Comparison of ENCODE assay signal across 1 cellular context in the genomic region with DNA sequence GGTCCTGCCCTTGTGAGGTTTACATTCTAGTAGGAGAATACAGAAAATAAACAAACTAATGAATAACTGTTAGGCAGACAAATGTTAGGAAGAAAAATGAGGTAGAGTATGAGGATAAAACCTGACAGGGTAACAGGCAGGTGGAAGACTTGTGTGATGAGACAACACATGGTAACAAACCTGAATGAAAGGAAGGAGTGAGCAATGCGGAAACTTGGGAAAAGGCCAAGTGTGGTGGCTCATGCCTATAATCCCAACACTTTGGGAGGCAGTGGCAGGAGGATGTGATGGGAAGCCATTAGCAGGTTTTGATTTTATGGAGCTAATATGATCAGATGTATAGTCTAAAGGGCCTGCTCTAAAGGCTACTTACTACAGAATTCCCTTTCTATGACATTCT.
TF ChIP-seq lines count a peak whose summit lies in the region.

No MANE protein-coding gene starts in this region.

TF ChIP-seq in GM23338, 12 proteins besides CTCF, POLR2A, EP300 and RAD21 (continued from another document):
- TF ChIP-seq, protein P1, sequence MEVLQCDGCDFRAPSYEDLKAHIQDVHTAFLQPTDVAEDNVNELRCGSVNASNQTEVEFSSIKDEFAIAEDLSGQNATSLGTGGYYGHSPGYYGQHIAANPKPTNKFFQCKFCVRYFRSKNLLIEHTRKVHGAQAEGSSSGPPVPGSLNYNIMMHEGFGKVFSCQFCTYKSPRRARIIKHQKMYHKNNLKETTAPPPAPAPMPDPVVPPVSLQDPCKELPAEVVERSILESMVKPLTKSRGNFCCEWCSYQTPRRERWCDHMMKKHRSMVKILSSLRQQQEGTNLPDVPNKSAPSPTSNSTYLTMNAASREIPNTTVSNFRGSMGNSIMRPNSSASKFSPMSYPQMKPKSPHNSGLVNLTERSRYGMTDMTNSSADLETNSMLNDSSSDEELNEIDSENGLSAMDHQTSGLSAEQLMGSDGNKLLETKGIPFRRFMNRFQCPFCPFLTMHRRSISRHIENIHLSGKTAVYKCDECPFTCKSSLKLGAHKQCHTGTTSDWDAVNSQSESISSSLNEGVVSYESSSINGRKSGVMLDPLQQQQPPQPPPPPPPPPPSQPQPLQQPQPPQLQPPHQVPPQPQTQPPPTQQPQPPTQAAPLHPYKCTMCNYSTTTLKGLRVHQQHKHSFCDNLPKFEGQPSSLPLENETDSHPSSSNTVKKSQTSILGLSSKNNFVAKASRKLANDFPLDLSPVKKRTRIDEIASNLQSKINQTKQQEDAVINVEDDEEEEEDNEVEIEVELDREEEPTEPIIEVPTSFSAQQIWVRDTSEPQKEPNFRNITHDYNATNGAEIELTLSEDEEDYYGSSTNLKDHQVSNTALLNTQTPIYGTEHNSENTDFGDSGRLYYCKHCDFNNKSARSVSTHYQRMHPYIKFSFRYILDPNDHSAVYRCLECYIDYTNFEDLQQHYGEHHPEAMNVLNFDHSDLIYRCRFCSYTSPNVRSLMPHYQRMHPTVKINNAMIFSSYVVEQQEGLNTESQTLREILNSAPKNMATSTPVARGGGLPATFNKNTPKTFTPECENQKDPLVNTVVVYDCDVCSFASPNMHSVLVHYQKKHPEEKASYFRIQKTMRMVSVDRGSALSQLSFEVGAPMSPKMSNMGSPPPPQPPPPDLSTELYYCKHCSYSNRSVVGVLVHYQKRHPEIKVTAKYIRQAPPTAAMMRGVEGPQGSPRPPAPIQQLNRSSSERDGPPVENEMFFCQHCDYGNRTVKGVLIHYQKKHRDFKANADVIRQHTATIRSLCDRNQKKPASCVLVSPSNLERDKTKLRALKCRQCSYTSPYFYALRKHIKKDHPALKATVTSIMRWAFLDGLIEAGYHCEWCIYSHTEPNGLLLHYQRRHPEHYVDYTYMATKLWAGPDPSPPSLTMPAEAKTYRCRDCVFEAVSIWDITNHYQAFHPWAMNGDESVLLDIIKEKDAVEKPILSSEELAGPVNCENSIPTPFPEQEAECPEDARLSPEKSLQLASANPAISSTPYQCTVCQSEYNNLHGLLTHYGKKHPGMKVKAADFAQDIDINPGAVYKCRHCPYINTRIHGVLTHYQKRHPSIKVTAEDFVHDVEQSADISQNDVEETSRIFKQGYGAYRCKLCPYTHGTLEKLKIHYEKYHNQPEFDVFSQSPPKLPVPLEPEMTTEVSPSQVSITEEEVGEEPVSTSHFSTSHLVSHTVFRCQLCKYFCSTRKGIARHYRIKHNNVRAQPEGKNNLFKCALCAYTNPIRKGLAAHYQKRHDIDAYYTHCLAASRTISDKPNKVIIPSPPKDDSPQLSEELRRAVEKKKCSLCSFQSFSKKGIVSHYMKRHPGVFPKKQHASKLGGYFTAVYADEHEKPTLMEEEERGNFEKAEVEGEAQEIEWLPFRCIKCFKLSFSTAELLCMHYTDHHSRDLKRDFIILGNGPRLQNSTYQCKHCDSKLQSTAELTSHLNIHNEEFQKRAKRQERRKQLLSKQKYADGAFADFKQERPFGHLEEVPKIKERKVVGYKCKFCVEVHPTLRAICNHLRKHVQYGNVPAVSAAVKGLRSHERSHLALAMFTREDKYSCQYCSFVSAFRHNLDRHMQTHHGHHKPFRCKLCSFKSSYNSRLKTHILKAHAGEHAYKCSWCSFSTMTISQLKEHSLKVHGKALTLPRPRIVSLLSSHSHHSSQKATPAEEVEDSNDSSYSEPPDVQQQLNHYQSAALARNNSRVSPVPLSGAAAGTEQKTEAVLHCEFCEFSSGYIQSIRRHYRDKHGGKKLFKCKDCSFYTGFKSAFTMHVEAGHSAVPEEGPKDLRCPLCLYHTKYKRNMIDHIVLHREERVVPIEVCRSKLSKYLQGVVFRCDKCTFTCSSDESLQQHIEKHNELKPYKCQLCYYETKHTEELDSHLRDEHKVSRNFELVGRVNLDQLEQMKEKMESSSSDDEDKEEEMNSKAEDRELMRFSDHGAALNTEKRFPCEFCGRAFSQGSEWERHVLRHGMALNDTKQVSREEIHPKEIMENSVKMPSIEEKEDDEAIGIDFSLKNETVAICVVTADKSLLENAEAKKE (CRISPR knock-in tag; IDR thresholded peaks at IDR 0.05): no peak
- TF ChIP-seq EZH2phosphoT487 (IDR thresholded peaks at IDR 0.05; ENCODE audit: unreplicated experiment): no peak
- TF ChIP-seq STAT1 (IDR thresholded peaks at IDR 0.05; ENCODE audit: unreplicated experiment): no peak
- TF ChIP-seq CREB1 (CRISPR knock-in tag; IDR thresholded peaks at IDR 0.05; ENCODE audit: low read depth): no peak
- no peak for TF ChIP-seq POLR2AphosphoS5 (IDR thresholded peaks at IDR 0.05; ENCODE audit: low read depth)
- TF ChIP-seq, protein P2, sequence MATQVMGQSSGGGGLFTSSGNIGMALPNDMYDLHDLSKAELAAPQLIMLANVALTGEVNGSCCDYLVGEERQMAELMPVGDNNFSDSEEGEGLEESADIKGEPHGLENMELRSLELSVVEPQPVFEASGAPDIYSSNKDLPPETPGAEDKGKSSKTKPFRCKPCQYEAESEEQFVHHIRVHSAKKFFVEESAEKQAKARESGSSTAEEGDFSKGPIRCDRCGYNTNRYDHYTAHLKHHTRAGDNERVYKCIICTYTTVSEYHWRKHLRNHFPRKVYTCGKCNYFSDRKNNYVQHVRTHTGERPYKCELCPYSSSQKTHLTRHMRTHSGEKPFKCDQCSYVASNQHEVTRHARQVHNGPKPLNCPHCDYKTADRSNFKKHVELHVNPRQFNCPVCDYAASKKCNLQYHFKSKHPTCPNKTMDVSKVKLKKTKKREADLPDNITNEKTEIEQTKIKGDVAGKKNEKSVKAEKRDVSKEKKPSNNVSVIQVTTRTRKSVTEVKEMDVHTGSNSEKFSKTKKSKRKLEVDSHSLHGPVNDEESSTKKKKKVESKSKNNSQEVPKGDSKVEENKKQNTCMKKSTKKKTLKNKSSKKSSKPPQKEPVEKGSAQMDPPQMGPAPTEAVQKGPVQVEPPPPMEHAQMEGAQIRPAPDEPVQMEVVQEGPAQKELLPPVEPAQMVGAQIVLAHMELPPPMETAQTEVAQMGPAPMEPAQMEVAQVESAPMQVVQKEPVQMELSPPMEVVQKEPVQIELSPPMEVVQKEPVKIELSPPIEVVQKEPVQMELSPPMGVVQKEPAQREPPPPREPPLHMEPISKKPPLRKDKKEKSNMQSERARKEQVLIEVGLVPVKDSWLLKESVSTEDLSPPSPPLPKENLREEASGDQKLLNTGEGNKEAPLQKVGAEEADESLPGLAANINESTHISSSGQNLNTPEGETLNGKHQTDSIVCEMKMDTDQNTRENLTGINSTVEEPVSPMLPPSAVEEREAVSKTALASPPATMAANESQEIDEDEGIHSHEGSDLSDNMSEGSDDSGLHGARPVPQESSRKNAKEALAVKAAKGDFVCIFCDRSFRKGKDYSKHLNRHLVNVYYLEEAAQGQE (IDR thresholded peaks at IDR 0.05; ENCODE audit: unreplicated experiment): no peak
TF ChIP-seq in GM23338: peak in this region for 0.
